In genomic region chr6:154732538-154732823, GRCh38 we compare ENCODE assay signal across 8 cellular contexts. TPM values are rescaled to one million over a fixed set of nuclear protein-coding genes. Genes with fewer than 3 reads are reported as not detected.
DNase-seq lines count a peak whose midpoint lies in the region; ATAC-seq and TF ChIP-seq lines count a peak whose summit lies in the region.

No MANE protein-coding gene starts in this region.

- H3K4me3 ChIP-seq in GM23248 (peak overlapping the region; percentile 93), RWPE2 (ENCODE audit: severe bottlenecking) (peak overlapping the region; percentile 85), esophagus squamous epithelium (peak overlapping the region; percentile 78 to 95 (median 90)), psoas muscle (peak overlapping the region; percentile 97)

- peak overlapping the region; percentile 98 for H3K9ac ChIP-seq in GM23248

- no peaks in the 10 kb centered on the region for H3K36me3 ChIP-seq in GM23248 (ENCODE audit: low read depth)
- H3K36me3 ChIP-seq in RWPE2 (ENCODE audit: low read depth), result peaks cover 12% of the 10 kb centered on the region
- peaks cover 0 to 4% (median 0%) of the 10 kb centered on the region in 3 donors for H3K36me3 ChIP-seq in esophagus squamous epithelium
- peaks cover 0 to 2% of the 10 kb centered on the region in 2 donors for H3K36me3 ChIP-seq in psoas muscle (ENCODE audit: insufficient read depth in 1 of 2, low read depth in 1 of 2)

- TF ChIP-seq CTCF in RWPE2 (IDR thresholded peaks at IDR 0.05; ENCODE audit: poor library complexity, severe bottlenecking), result no peak
- no peak for TF ChIP-seq CTCF in esophagus squamous epithelium (IDR thresholded peaks at IDR 0.05)
- no peak for TF ChIP-seq CTCF in psoas muscle (IDR thresholded peaks at IDR 0.05)

- H3K9me3 ChIP-seq in GM23248 (ENCODE audit: low read depth) (no peaks in the 10 kb centered on the region), RWPE2 (ENCODE audit: severe bottlenecking) (no peaks in the 10 kb centered on the region), esophagus squamous epithelium (no peaks in the 10 kb centered on the region), psoas muscle (no peaks in the 10 kb centered on the region)

- DNase-seq in GM23248 (no peak), RWPE2 (ENCODE audit: low spot score) (no peak), esophagus squamous epithelium (lab: John Stamatoyannopoulos, UW) (no peak), psoas muscle (no peak), NCI-H82 (lab: John Stamatoyannopoulos, UW) (no peak)
- DNase-seq in activated CD4-positive, CD25-positive, alpha-beta regulatory T cell treated with anti-CD3 and anti-CD28 coated beads, Interleukin-2, amount 50 U/mL, for 72 hours, result no peak
- DNase-seq in activated CD4-positive, alpha-beta T cell treated with anti-CD3 and anti-CD28 coated beads for 48 hours, result no peak

- H3K4me1 ChIP-seq in GM23248 (ENCODE audit: insufficient read depth) (peaks cover 19% of the 10 kb centered on the region), RWPE2 (ENCODE audit: insufficient read depth, poor library complexity, severe bottlenecking) (peaks cover 13% of the 10 kb centered on the region), esophagus squamous epithelium (peaks cover 11 to 40% (median 34%) of the 10 kb centered on the region in 3 donors), psoas muscle (peaks cover 38% of the 10 kb centered on the region)

- peaks cover 34% of the 10 kb centered on the region for H3K79me2 ChIP-seq in GM23248 (ENCODE audit: insufficient read depth)

- peak overlapping the region; percentile 95 for H2AFZ ChIP-seq in GM23248

- intact Hi-C loops in esophagus squamous epithelium (cut with DNase I), result loop anchor here (10.0 kb wide), 1 partner anchor 72 kb away; no protein-coding TSS in a partner anchor
- intact Hi-C loops in psoas muscle (cut with DNase I), result loop anchor here (1.0 to 5.0 kb wide), 4 partner anchors 35 to 75 kb away; no protein-coding TSS in a partner anchor

- H3F3A ChIP-seq in GM23248 (ENCODE audit: insufficient read depth), result peaks cover 21% of the 10 kb centered on the region

- H3K27ac ChIP-seq in GM23248 (peak overlapping the region; percentile 93), RWPE2 (ENCODE audit: poor library complexity, severe bottlenecking) (peak overlapping the region; percentile 86), esophagus squamous epithelium (peak overlapping the region; percentile 98 to 100 (median 100)), psoas muscle (peak overlapping the region; percentile 100)

- in situ Hi-C loops in GM23248 (cut with MboI), result no loop called here

- no peaks in the 10 kb centered on the region for H4K20me1 ChIP-seq in GM23248 (ENCODE audit: insufficient read depth)

- ATAC-seq in RWPE2 (ENCODE audit: low read depth), result peak; percentile 15; the same call in 2 of the 3 replicates
- ATAC-seq in psoas muscle, result no peak
- ATAC-seq in GM19023 (IDR thresholded peaks at IDR 0.05; ENCODE audit: unreplicated experiment), result no peak

- TF ChIP-seq POLR2A in esophagus squamous epithelium (IDR thresholded peaks at IDR 0.05), result no peak

- H3K9me2 ChIP-seq in GM23248 (ENCODE audit: insufficient read depth), result no peaks in the 10 kb centered on the region

- 25 to 28% methylated on average over 8 of the region's 8 CpGs for WGBS in GM23248 (ENCODE audit: low coverage in 1 of 2, low lambda C conversion rate in 2 of 2, missing lambda C conversion rate in 2 of 2), 2 experiments
- 13 to 31% methylated on average over 8 of the region's 8 CpGs for WGBS in esophagus squamous epithelium, 2 donors
- 24 to 26% (median 25%) methylated on average over 8 of the region's 8 CpGs for WGBS in psoas muscle, 3 donors

- H3K27me3 ChIP-seq in GM23248 (replicated peaks; ENCODE audit: insufficient read depth) (no peaks in the 10 kb centered on the region), RWPE2 (ENCODE audit: insufficient read depth, poor library complexity, severe bottlenecking) (no peaks in the 10 kb centered on the region), esophagus squamous epithelium (no peaks in the 10 kb centered on the region), psoas muscle (ENCODE audit: insufficient read depth in 3 of 3, low read length in 2 of 3) (no peaks in the 10 kb centered on the region)

- peak overlapping the region; percentile 93 for H3K4me2 ChIP-seq in GM23248 (ENCODE audit: unreplicated experiment)

RNA-seq across cellular contexts. Expression of gene SCAF8, which starts 0.7 kb away (rescaled TPM):
- total RNA-seq in GM23248 (2014; rRNA removed; shearing (Covaris generic)), result 22.3 and 39.2 TPM in 2 replicates
- polyA plus RNA-seq in GM23248 (2016; fragmentation: Nextera tagmentation; extraction: Ambion mirVana) (10.3 and 11.7 TPM in 2 replicates), psoas muscle (10 to 100 TPM in 2 of 3 donors, 1 to 10 TPM in 1; 9.5 to 16.9 (median 10.5) TPM)
- total RNA-seq in esophagus squamous epithelium (10 to 100 TPM; 14.8 to 31.3 (median 20.5) TPM), psoas muscle (10 to 100 TPM; 40.1 to 49.0 (median 46.2) TPM)
